In genomic region chr6:119351005-119351394, GRCh38 we compare ENCODE assay signal across 8 cellular contexts. TPM values are rescaled to one million over a fixed set of nuclear protein-coding genes. Genes with fewer than 3 reads are reported as not detected.
A peak's percentile ranks its signal among the peaks of the same experiment; 100 is the strongest.
DNase-seq lines count a peak whose midpoint lies in the region; ATAC-seq, FAIRE-seq and TF ChIP-seq lines count a peak whose summit lies in the region.

No MANE protein-coding gene starts in this region.

- H3K9me3 Mint-ChIP-seq in astrocyte (ENCODE audit: unreplicated experiment): no peaks in the 10 kb centered on the region

- peaks cover 8% of the 10 kb centered on the region for H4K20me1 ChIP-seq in astrocyte (ENCODE audit: insufficient read depth, low read length)

- no peaks in the 10 kb centered on the region for H3K36me3 Mint-ChIP-seq in astrocyte (ENCODE audit: low read depth, unreplicated experiment)

- no peak overlapping the region for H3K9ac ChIP-seq in astrocyte (ENCODE audit: low read length)

- no peak overlapping the region for H3K27ac Mint-ChIP-seq in astrocyte (ENCODE audit: unreplicated experiment)

- no peaks in the 10 kb centered on the region for H3K36me3 ChIP-seq in astrocyte (ENCODE audit: insufficient read depth, low read length)
- no peaks in the 10 kb centered on the region for H3K36me3 ChIP-seq in lung (ENCODE audit: control insufficient read depth in 2 of 2, insufficient read depth in 2 of 2, low read length in 2 of 2)

- H3K9me3 ChIP-seq in astrocyte (ENCODE audit: insufficient read depth, low read depth, low read length): no peaks in the 10 kb centered on the region
- H3K9me3 ChIP-seq in lung (ENCODE audit: control insufficient read depth in 2 of 2, insufficient read depth in 1 of 2, low read length in 1 of 2): no peaks in the 10 kb centered on the region

- H3K4me1 ChIP-seq in astrocyte (ENCODE audit: insufficient read depth, low read length) (peaks cover 11% of the 10 kb centered on the region), lung (ENCODE audit: control insufficient read depth in 2 of 2, insufficient read depth in 2 of 2, low read length in 2 of 2) (no peaks in the 10 kb centered on the region)

- peak in 2 of 3 experiments; percentile 21 to 73 for DNase-seq in NCI-H1417 (lab: John Stamatoyannopoulos, UW)
- no peak for DNase-seq in NCI-H1417 treated with DMSO at 0.1 percent for 48 hours (lab: John Stamatoyannopoulos, UW)
- peak; percentile 4 for DNase-seq in NCI-H1694 (lab: John Stamatoyannopoulos, UW)
- peak; percentile 23 for DNase-seq in astrocyte (ENCODE audit: low read depth)
- DNase-seq in lung (ENCODE audit: low spot score): no peak
- no peak for DNase-seq in iPS-NIHi7 (ENCODE audit: extremely low spot score)
- DNase-seq in KG1 (lab: John Stamatoyannopoulos, UW): no peak

- ATAC-seq in lung (ENCODE audit: insufficient read depth, low FRiP score): no peak
- ATAC-seq in HG02623 (IDR thresholded peaks at IDR 0.05; ENCODE audit: unreplicated experiment): no peak

- no peak overlapping the region for H2AFZ ChIP-seq in astrocyte (ENCODE audit: low read depth, low read length)

- H3K4me2 ChIP-seq in astrocyte (ENCODE audit: low read length): peak overlapping the region; percentile 89

- peak overlapping the region; percentile 88 for H3K4me3 Mint-ChIP-seq in astrocyte (ENCODE audit: unreplicated experiment)

- FAIRE-seq in astrocyte (lab: Jason Lieb, UNC): no peak

- TF ChIP-seq CTCF in astrocyte (IDR thresholded peaks at IDR 0.05; ENCODE audit: insufficient read depth, low read depth, low read length): peak; percentile 37
- peak; percentile 20 for TF ChIP-seq CTCF in lung (IDR thresholded peaks at IDR 0.05; ENCODE audit: control extremely low read depth, extremely low read depth)

- no peak overlapping the region for H3K27ac ChIP-seq in astrocyte (ENCODE audit: low read depth, low read length)
- H3K27ac ChIP-seq in lung (ENCODE audit: low read depth in 1 of 2, low read length in 1 of 2): no peak overlapping the region

- H3K4me1 Mint-ChIP-seq in astrocyte (ENCODE audit: low read depth, unreplicated experiment): no peaks in the 10 kb centered on the region

- H3K27me3 Mint-ChIP-seq in astrocyte (ENCODE audit: low read depth, unreplicated experiment): no peaks in the 10 kb centered on the region

- peaks cover 8% of the 10 kb centered on the region for H3K79me2 ChIP-seq in astrocyte (ENCODE audit: insufficient read depth, low read length)

- H3K27me3 ChIP-seq in astrocyte (ENCODE audit: insufficient read depth, low read length) (no peaks in the 10 kb centered on the region), lung (ENCODE audit: control insufficient read depth, insufficient read depth) (no peaks in the 10 kb centered on the region)

- H3K4me3 ChIP-seq in astrocyte (ENCODE audit: insufficient read depth, low read depth, low read length) (peak overlapping the region; percentile 80), lung (no peak overlapping the region)

- WGBS in lung, 2 donors: 22 to 36% methylated on average over 2 of the region's 2 CpGs

RNA-seq across cellular contexts. Expression of gene MAN1A1, which starts 1.4 kb away (rescaled TPM):
- 11.7 and 13.2 TPM in 2 replicates for total RNA-seq in astrocyte
- 10 to 100 TPM; 69.2 to 71.0 TPM for total RNA-seq in lung
- polyA plus RNA-seq in lung: 10 to 100 TPM; 13.9 to 27.3 TPM

Comparison
In these comparisons a context has a peak if more than half of its experiments do, and no peak if none do; other contexts are left out.
1. DNase-seq: peak in NCI-H1417 (2 of 3), NCI-H1694 (single experiment) and astrocyte (single experiment); none in NCI-H1417 treated with DMSO at 0.1 percent for 48 hours (single experiment), lung (single experiment), iPS-NIHi7 (single experiment) and KG1 (single experiment).